Comparison of ENCODE assay signal across 16 cellular contexts in the genomic region with DNA sequence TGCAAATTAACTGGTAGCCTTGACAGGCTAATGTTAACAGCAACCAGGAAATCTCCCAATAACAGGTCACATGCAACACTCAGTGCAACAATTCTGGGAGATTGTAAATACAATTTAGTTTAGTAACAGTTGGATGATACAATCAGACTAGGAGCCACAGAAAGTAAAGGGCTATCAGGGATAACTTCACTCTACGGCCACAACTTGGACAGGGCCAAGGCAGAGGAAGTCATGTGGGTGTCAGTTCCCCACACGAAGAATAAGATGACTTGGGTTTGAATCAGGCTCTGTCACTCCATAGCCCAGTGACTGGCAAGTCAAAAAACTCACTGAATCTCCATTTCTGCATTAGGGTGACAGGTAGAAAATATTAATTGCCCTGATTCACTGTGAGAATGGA.
DNase-seq lines count a peak whose midpoint lies in the region; ATAC-seq and TF ChIP-seq lines count a peak whose summit lies in the region.
"Had no signal": no experiment of that assay in that cellular context is flagged by ENCODE, and none has a peak within 500 bp of the region (broad histone marks: within the 10 kb centered on the region; RNA-seq: fewer than 3 reads in every experiment).

No MANE protein-coding gene starts in this region.

- peak overlapping the region; percentile 18 for H3K27ac ChIP-seq in caudate nucleus (ENCODE audit: low read depth, low read length)
- H3K27ac ChIP-seq in lung (ENCODE audit: low read depth in 1 of 2, low read length in 1 of 2), result peak overlapping the region; percentile 31 to 98
- peak overlapping the region in 3 of 4 donors; percentile 17 to 86 (median 68) for H3K27ac ChIP-seq in tibial nerve

- TF ChIP-seq CTCF in lung (IDR thresholded peaks at IDR 0.05; ENCODE audit: control extremely low read depth, extremely low read depth), result no peak
- TF ChIP-seq CTCF in tibial nerve (IDR thresholded peaks at IDR 0.05), result no peak

- TF ChIP-seq EP300 in tibial nerve (IDR thresholded peaks at IDR 0.05), result no peak

- peaks cover 0 to 5% of the 10 kb centered on the region in 2 donors for H3K36me3 ChIP-seq in lung (ENCODE audit: control insufficient read depth in 2 of 2, insufficient read depth in 2 of 2, low read length in 2 of 2)
- H3K36me3 ChIP-seq in tibial nerve, result peaks cover 0 to 6% (median 0%) of the 10 kb centered on the region in 3 donors

- DNase-seq in OCI-M1 (lab: John Stamatoyannopoulos, UW), result peak; percentile 14
- DNase-seq in caudate nucleus (lab: John Stamatoyannopoulos, UW), result no peak
- DNase-seq in lung (ENCODE audit: low spot score), result no peak
- DNase-seq in tibial nerve (ENCODE audit: low spot score in 2 of 2), result no peak
- DNase-seq in superior temporal gyrus (ENCODE audit: extremely low spot score), result no peak
- DNase-seq in NCI-H526 (lab: John Stamatoyannopoulos, UW), result no peak
- DNase-seq in NOMO-1 (lab: John Stamatoyannopoulos, UW; ENCODE audit: unreplicated experiment in 2 of 2), result no peak
- DNase-seq: CD4-positive, alpha-beta memory T cell; cortex of kidney; GDM1; islet precursor cell; naive B cell; NCI-H2029 treated with DMSO at 0.1 percent for 48 hours; NCI-H748 treated with DMSO at 0.1 percent for 48 hours; SIG-M5 had no signal

- H3K27me3 ChIP-seq in lung (ENCODE audit: control insufficient read depth, insufficient read depth), result no peaks in the 10 kb centered on the region
- H3K27me3 ChIP-seq in tibial nerve, result no peaks in the 10 kb centered on the region

- H3K4me1 ChIP-seq in lung (ENCODE audit: control insufficient read depth in 2 of 2, insufficient read depth in 2 of 2, low read length in 2 of 2), result peaks cover 0 to 15% of the 10 kb centered on the region in 2 donors
- H3K4me1 ChIP-seq in tibial nerve, result peaks cover 0 to 15% (median 4%) of the 10 kb centered on the region in 4 donors

- 61 to 70% methylated on average over 2 of the region's 2 CpGs for WGBS in lung, 2 donors
- WGBS in tibial nerve, 2 donors, result 50 to 73% methylated on average over 2 of the region's 2 CpGs

- no peak for TF ChIP-seq POLR2A in tibial nerve (IDR thresholded peaks at IDR 0.05)

- H3K9me3 ChIP-seq in lung (ENCODE audit: control insufficient read depth in 2 of 2, insufficient read depth in 1 of 2, low read length in 1 of 2), result no peaks in the 10 kb centered on the region
- H3K9me3 ChIP-seq in tibial nerve, result peaks cover 0 to 4% (median 0%) of the 10 kb centered on the region in 4 donors

- no peak overlapping the region for H3K4me3 ChIP-seq in lung
- H3K4me3 ChIP-seq in tibial nerve, result no peak overlapping the region

- ATAC-seq in lung (ENCODE audit: insufficient read depth, low FRiP score) (no peak), GM18517 (IDR thresholded peaks at IDR 0.05; ENCODE audit: unreplicated experiment) (no peak)

Comparison
In these comparisons a context has a peak if more than half of its experiments do, and no peak if none do; other contexts are left out.
1. H3K27ac ChIP-seq: peak in every context shown above with its lines; median percentile 68 in tibial nerve; 64 in lung; 18 in caudate nucleus.